In genomic region chr1:61143821-61144220, GRCh38 we compare ENCODE assay signal across 25 cellular contexts.
DNase-seq lines count a peak whose midpoint lies in the region; ATAC-seq and TF ChIP-seq lines count a peak whose summit lies in the region.
"Had no signal": no experiment of that assay in that cellular context is flagged by ENCODE, and none has a peak within 500 bp of the region (broad histone marks: within the 10 kb centered on the region; RNA-seq: fewer than 3 reads in every experiment).

No MANE protein-coding gene starts in this region.

- no peak for TF ChIP-seq CTCF in RWPE2 (IDR thresholded peaks at IDR 0.05; ENCODE audit: poor library complexity, severe bottlenecking)
- no peak for TF ChIP-seq CTCF in gastrocnemius medialis (IDR thresholded peaks at IDR 0.05 in 4 of 5, conservative IDR thresholded peaks at IDR 0.05 in 1 of 5)
- no peak for TF ChIP-seq CTCF in left lung (IDR thresholded peaks at IDR 0.05)

- peaks cover 43% of the 10 kb centered on the region for H3K79me2 ChIP-seq in ACC112 (ENCODE audit: control insufficient read depth, insufficient read depth, low read length, unreplicated experiment)

- in situ Hi-C loops in gastrocnemius medialis (cut with MboI; ENCODE audit: low sequenced_read_pairs in 4 of 4): no loop called here

- DNase-seq in RWPE2 (ENCODE audit: low spot score) (no peak), gastrocnemius medialis (no peak), left lung (no peak), DMS 273 treated with DMSO at 0.1 percent for 48 hours (lab: John Stamatoyannopoulos, UW) (no peak), activated gamma-delta T cell (lab: John Stamatoyannopoulos, UW) (no peak), NCI-H128 (lab: John Stamatoyannopoulos, UW; ENCODE audit: unreplicated experiment) (no peak)
- DNase-seq: activated CD4-positive, alpha-beta T cell treated with anti-CD3 and anti-CD28 coated beads for 1 hour; activated CD8-positive, alpha-beta T cell treated with anti-CD3 and anti-CD28 coated beads for 36 hours; activated effector memory CD4-positive, alpha-beta T cell treated with Interleukin-2 at 50 U/mL for 16 hours; activated T-cell treated with anti-CD3 and anti-CD28 coated beads for 4 hours; body of pancreas; C1 segment of cervical spinal cord; colonic mucosa; effector memory CD4-positive, alpha-beta T cell; glutamatergic neuron; NCI-H1105 treated with DMSO at 0.1 percent for 48 hours; NCI-H446 treated with DMSO at 0.1 percent for 48 hours; stimulated activated CD4-positive, alpha-beta T cell treated with anti-CD3 and anti-CD28 coated beads, Interleukin-15, amount 100 ng/mL, for 24 hours; stomach; T-cell; upper lobe of right lung had no signal

- no peak for TF ChIP-seq POLR2A in gastrocnemius medialis (IDR thresholded peaks at IDR 0.05)

- H3K9me3 ChIP-seq in RWPE2 (ENCODE audit: severe bottlenecking): no peaks in the 10 kb centered on the region
- H3K9me3 ChIP-seq in esophagus (ENCODE audit: control insufficient read depth in 2 of 2, insufficient read depth in 1 of 2, low read depth in 1 of 2, low read length in 1 of 2): no peaks in the 10 kb centered on the region
- H3K9me3 ChIP-seq in gastrocnemius medialis: no peaks in the 10 kb centered on the region
- no peaks in the 10 kb centered on the region for H3K9me3 ChIP-seq in left lung
- H3K9me3 ChIP-seq: body of pancreas, colonic mucosa, stomach, upper lobe of right lung had no signal

- H3K4me1 ChIP-seq in ACC112 (ENCODE audit: control insufficient read depth, insufficient read depth, low read length, unreplicated experiment): peaks cover 53% of the 10 kb centered on the region
- peaks cover 47% of the 10 kb centered on the region for H3K4me1 ChIP-seq in RWPE2 (ENCODE audit: insufficient read depth, poor library complexity, severe bottlenecking)
- H3K4me1 ChIP-seq in esophagus (ENCODE audit: control insufficient read depth in 2 of 2, insufficient read depth in 2 of 2, low read length in 1 of 2): peaks cover 0 to 10% of the 10 kb centered on the region in 2 donors
- H3K4me1 ChIP-seq in gastrocnemius medialis: peaks cover 54 to 56% of the 10 kb centered on the region in 2 donors
- H3K4me1 ChIP-seq in left lung: peaks cover 9 to 40% of the 10 kb centered on the region in 2 donors

- no peak overlapping the region for H2AFZ ChIP-seq in ACC112 (ENCODE audit: low read length, unreplicated experiment)
- H2AFZ ChIP-seq: neural progenitor cell had no signal

- H3K27me3 ChIP-seq in ACC112 (ENCODE audit: insufficient read depth, low read length) (no peaks in the 10 kb centered on the region), RWPE2 (ENCODE audit: insufficient read depth, poor library complexity, severe bottlenecking) (no peaks in the 10 kb centered on the region), esophagus (ENCODE audit: control insufficient read depth in 1 of 2, insufficient read depth in 2 of 2, low read length in 2 of 2) (no peaks in the 10 kb centered on the region), gastrocnemius medialis (no peaks in the 10 kb centered on the region), left lung (no peaks in the 10 kb centered on the region)
- H3K27me3 ChIP-seq: body of pancreas, colonic mucosa, neural progenitor cell, stomach, upper lobe of right lung had no signal

- intact Hi-C loops in gastrocnemius medialis (cut with DNase I; ENCODE audit: low total_unique reads): loop anchor here (2.0 to 5.0 kb wide), 2 partner anchors 41 to 98 kb away; no protein-coding TSS in a partner anchor
- intact Hi-C loops in left lung (cut with DNase I): no loop called here

- H3K4me3 ChIP-seq in ACC112 (ENCODE audit: low read depth, low read length) (no peak overlapping the region), RWPE2 (ENCODE audit: severe bottlenecking) (no peak overlapping the region), esophagus (ENCODE audit: low read depth in 1 of 2, low read length in 2 of 2) (no peak overlapping the region), gastrocnemius medialis (no peak overlapping the region), left lung (no peak overlapping the region)
- H3K4me3 ChIP-seq: body of pancreas, colonic mucosa, neural progenitor cell, stomach, upper lobe of right lung had no signal

- WGBS in esophagus, 2 donors: 41 to 56% methylated on average over 3 of the region's 3 CpGs

- ATAC-seq in RWPE2 (ENCODE audit: low read depth) (no peak), gastrocnemius medialis (no peak), left lung (no peak)
- ATAC-seq: activated CD8-positive, alpha-beta T cell treated with anti-CD3 and anti-CD28 coated beads for 36 hours; Panc1; T-cell; upper lobe of right lung had no signal

- H3K36me3 ChIP-seq in ACC112 (ENCODE audit: insufficient read depth, low read length): no peaks in the 10 kb centered on the region
- 0 out of 2 replicates have a peak, but pooled peaks cover 4% of the 10 kb centered on the region for H3K36me3 ChIP-seq in RWPE2 (ENCODE audit: low read depth)
- no peaks in the 10 kb centered on the region for H3K36me3 ChIP-seq in esophagus (ENCODE audit: control insufficient read depth in 2 of 2, insufficient read depth in 2 of 2, low read length in 1 of 2)
- no peaks in the 10 kb centered on the region for H3K36me3 ChIP-seq in gastrocnemius medialis
- H3K36me3 ChIP-seq in left lung: no peaks in the 10 kb centered on the region
- H3K36me3 ChIP-seq: colonic mucosa, neural progenitor cell, stomach, upper lobe of right lung had no signal

- H3K27ac ChIP-seq in ACC112 (ENCODE audit: low read depth, low read length): peak overlapping the region; percentile 2; the same call in 1 of the 2 replicates
- H3K27ac ChIP-seq in RWPE2 (ENCODE audit: poor library complexity, severe bottlenecking): peak overlapping the region; percentile 93
- H3K27ac ChIP-seq in esophagus (ENCODE audit: low read depth in 2 of 2, low read length in 1 of 2): peak overlapping the region; percentile 84 to 93
- H3K27ac ChIP-seq in gastrocnemius medialis: peak overlapping the region in 3 of 4 donors; percentile 74 to 79 (median 77)
- no peak overlapping the region for H3K27ac ChIP-seq in left lung
- H3K27ac ChIP-seq: body of pancreas, neural progenitor cell, upper lobe of right lung had no signal

Comparison
In these comparisons a context has a peak if more than half of its experiments do, and no peak if none do; other contexts are left out.
1. H3K27ac ChIP-seq: peak in ACC112 (single experiment), RWPE2 (single experiment), esophagus (2 of 2) and gastrocnemius medialis (3 of 4); none in left lung (0 of 2).